Comparison of ENCODE assay signal across 7 cellular contexts in the genomic region with DNA sequence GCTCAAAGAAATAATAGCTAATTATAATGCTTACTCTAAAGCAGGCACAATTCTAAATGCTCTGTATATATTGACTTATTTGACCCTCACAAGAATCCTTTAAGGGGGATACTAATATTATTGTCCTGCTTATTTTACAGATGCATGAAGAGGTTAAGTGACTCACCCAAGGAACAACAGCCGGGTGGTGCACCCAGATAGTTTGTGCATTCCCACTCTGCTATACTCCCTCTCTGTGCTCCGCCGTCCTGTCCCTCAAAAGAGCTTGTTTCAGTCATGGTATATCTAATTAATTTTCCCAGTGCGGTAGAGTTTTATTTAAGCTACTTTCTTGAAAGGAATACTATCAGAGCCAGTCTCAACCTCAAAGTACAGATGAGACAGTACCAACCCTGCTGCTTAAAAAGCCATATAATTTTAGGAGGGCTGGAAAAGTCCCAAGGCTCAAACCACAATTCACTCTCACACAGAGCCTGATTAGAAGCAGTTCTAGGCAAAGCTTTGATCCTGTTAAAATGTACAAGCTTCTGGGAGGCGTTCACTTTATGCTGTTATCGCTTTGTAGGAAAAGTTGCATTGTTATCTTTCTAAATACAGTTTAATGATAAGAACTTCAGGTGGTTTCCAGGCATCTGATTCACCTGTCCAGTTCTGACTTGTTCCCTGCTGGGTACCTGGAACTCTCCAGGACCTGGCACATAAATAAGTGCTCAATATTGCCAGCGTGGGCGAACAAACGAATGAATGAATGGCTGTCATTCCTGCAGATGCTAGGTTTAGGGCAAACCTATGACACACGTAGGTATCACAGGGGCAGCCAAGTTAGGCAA.
A peak's percentile ranks its signal among the peaks of the same experiment; 100 is the strongest.
DNase-seq lines count a peak whose midpoint lies in the region; ATAC-seq lines count a peak whose summit lies in the region.

No MANE protein-coding gene starts in this region.

- intact Hi-C loops in left ventricle myocardium superior (cut with micrococcal nuclease) = no loop called here

- no peak overlapping the region for H3K4me3 ChIP-seq in skin epidermis

- H3K9me3 Mint-ChIP-seq in IgD-negative memory B cell = no peaks in the 10 kb centered on the region
- H3K9me3 Mint-ChIP-seq in activated T-helper 17 cell treated with anti-CD3 and anti-CD28 coated beads, Interleukin-2, amount 50 U/mL, for 72 hours = no peaks in the 10 kb centered on the region

- peaks cover 49 to 68% (median 66%) of the 10 kb centered on the region in 3 donors for H3K4me1 Mint-ChIP-seq in IgD-negative memory B cell
- H3K4me1 Mint-ChIP-seq in activated T-helper 17 cell treated with anti-CD3 and anti-CD28 coated beads, Interleukin-2, amount 50 U/mL, for 72 hours = peaks cover 74% of the 10 kb centered on the region

- DNase-seq in left ventricle myocardium superior (no peak), NCI-H187 treated with DMSO at 0.1 percent for 48 hours (lab: John Stamatoyannopoulos, UW) (no peak), DMS53 treated with DMSO at 0.1 percent for 48 hours (lab: John Stamatoyannopoulos, UW; ENCODE audit: unreplicated experiment) (no peak)

- peak; percentile 63 for ATAC-seq in activated T-helper 17 cell treated with anti-CD3 and anti-CD28 coated beads, Interleukin-2, amount 50 U/mL, for 72 hours (replicated peaks)
- ATAC-seq in left ventricle myocardium superior (peak; percentile 6), HG02870 (IDR thresholded peaks at IDR 0.05; ENCODE audit: unreplicated experiment) (no peak)

- H3K27ac Mint-ChIP-seq in IgD-negative memory B cell = peak overlapping the region; percentile 67 to 88 (median 73)
- peak overlapping the region; percentile 96 for H3K27ac Mint-ChIP-seq in activated T-helper 17 cell treated with anti-CD3 and anti-CD28 coated beads, Interleukin-2, amount 50 U/mL, for 72 hours

- H3K36me3 Mint-ChIP-seq in IgD-negative memory B cell = peaks cover 4% of the 10 kb centered on the region
- H3K36me3 Mint-ChIP-seq in activated T-helper 17 cell treated with anti-CD3 and anti-CD28 coated beads, Interleukin-2, amount 50 U/mL, for 72 hours (ENCODE audit: low read depth) = peaks cover 83% of the 10 kb centered on the region

- H3K4me3 Mint-ChIP-seq in IgD-negative memory B cell = no peak overlapping the region
- no peak overlapping the region for H3K4me3 Mint-ChIP-seq in activated T-helper 17 cell treated with anti-CD3 and anti-CD28 coated beads, Interleukin-2, amount 50 U/mL, for 72 hours

- peak overlapping the region in 19 of 21 experiments; percentile 11 to 86 (median 65) for H3K27ac ChIP-seq in skin epidermis

- no peaks in the 10 kb centered on the region for H3K27me3 Mint-ChIP-seq in IgD-negative memory B cell
- no peaks in the 10 kb centered on the region for H3K27me3 Mint-ChIP-seq in activated T-helper 17 cell treated with anti-CD3 and anti-CD28 coated beads, Interleukin-2, amount 50 U/mL, for 72 hours
